In genomic region chr3:117217837-117218236, GRCh38 we compare ENCODE assay signal across 22 cellular contexts.
"Had no signal": no experiment of that assay in that cellular context is flagged by ENCODE, and none has a peak within 500 bp of the region (broad histone marks: within the 10 kb centered on the region; RNA-seq: fewer than 3 reads in every experiment).

No MANE protein-coding gene starts in this region.

- H3K9me3 ChIP-seq: body of pancreas, ovary had no signal

- H3K9me3 Mint-ChIP-seq: activated B cell treated with CpG ODN at 0.5 μM for 24 hours, endodermal cell, memory B cell had no signal

- H3K27me3 ChIP-seq: body of pancreas, hepatocyte, ovary had no signal

- H3K36me3 Mint-ChIP-seq: activated CD4-positive, alpha-beta memory T cell treated with anti-CD3 and anti-CD28 coated beads for 36 hours; memory B cell; naive thymus-derived CD4-positive, alpha-beta T cell had no signal

- H3K4me3 Mint-ChIP-seq: activated B cell treated with CpG ODN at 0.5 μM for 24 hours; activated CD4-positive, alpha-beta memory T cell treated with anti-CD3 and anti-CD28 coated beads for 36 hours; activated naive CD4-positive, alpha-beta T cell treated with anti-CD3 and anti-CD28 coated beads for 36 hours; activated T-helper 17 cell treated with anti-CD3 and anti-CD28 coated beads, Interleukin-2, amount 50 U/mL, for 72 hours; endodermal cell; memory B cell; naive thymus-derived CD4-positive, alpha-beta T cell; stimulated activated naive CD8-positive, alpha-beta T cell treated with anti-CD3 and anti-CD28 coated beads, Interleukin-15, amount 100 ng/mL, for 72 hours had no signal

- H3K36me3 ChIP-seq: ovary had no signal

- H3K79me2 ChIP-seq: hepatocyte had no signal

- FAIRE-seq: colon had no signal

- ATAC-seq: activated T-helper 17 cell treated with anti-CD3 and anti-CD28 coated beads, Interleukin-2, amount 50 U/mL, for 72 hours; left colon; mucosa of descending colon; naive thymus-derived CD4-positive, alpha-beta T cell; sciatic nerve; stimulated activated naive CD8-positive, alpha-beta T cell treated with anti-CD3 and anti-CD28 coated beads, Interleukin-15, amount 100 ng/mL, for 72 hours had no signal

- H3K27me3 Mint-ChIP-seq: activated B cell treated with CpG ODN at 0.5 μM for 24 hours; activated CD4-positive, alpha-beta memory T cell treated with anti-CD3 and anti-CD28 coated beads for 36 hours; activated T-helper 17 cell treated with anti-CD3 and anti-CD28 coated beads, Interleukin-2, amount 50 U/mL, for 72 hours; memory B cell; naive thymus-derived CD4-positive, alpha-beta T cell; stimulated activated naive CD8-positive, alpha-beta T cell treated with anti-CD3 and anti-CD28 coated beads, Interleukin-15, amount 100 ng/mL, for 72 hours had no signal

- DNase-seq: activated B cell treated with CpG ODN at 0.5 μM for 24 hours; activated CD4-positive, alpha-beta memory T cell treated with anti-CD3 and anti-CD28 coated beads for 36 hours; activated CD4-positive, alpha-beta T cell treated with anti-CD3 and anti-CD28 coated beads for 4 hours; activated naive CD4-positive, alpha-beta T cell treated with anti-CD3 and anti-CD28 coated beads for 36 hours; body of pancreas; central memory CD4-positive, alpha-beta T cell; endodermal cell; islet precursor cell; left colon; mucosa of descending colon; naive thymus-derived CD4-positive, alpha-beta T cell; ovary; stimulated activated CD4-positive, alpha-beta T cell treated with anti-CD3 and anti-CD28 coated beads, Interleukin-4, amount 100 ng/mL, for 1 hour; stimulated activated naive CD8-positive, alpha-beta T cell treated with anti-CD3 and anti-CD28 coated beads, Interleukin-15, amount 100 ng/mL, for 72 hours; trophoblast cell had no signal

- H3K4me1 Mint-ChIP-seq: activated B cell treated with CpG ODN at 0.5 μM for 24 hours; activated T-helper 17 cell treated with anti-CD3 and anti-CD28 coated beads, Interleukin-2, amount 50 U/mL, for 72 hours; memory B cell; naive thymus-derived CD4-positive, alpha-beta T cell; stimulated activated naive CD8-positive, alpha-beta T cell treated with anti-CD3 and anti-CD28 coated beads, Interleukin-15, amount 100 ng/mL, for 72 hours had no signal

- H3K27ac ChIP-seq: body of pancreas, epithelial cell of prostate, hepatocyte, ovary had no signal

- H3K27ac Mint-ChIP-seq: activated B cell treated with CpG ODN at 0.5 μM for 24 hours; activated CD4-positive, alpha-beta memory T cell treated with anti-CD3 and anti-CD28 coated beads for 36 hours; activated naive CD4-positive, alpha-beta T cell treated with anti-CD3 and anti-CD28 coated beads for 36 hours; activated T-helper 17 cell treated with anti-CD3 and anti-CD28 coated beads, Interleukin-2, amount 50 U/mL, for 72 hours; endodermal cell; memory B cell; naive thymus-derived CD4-positive, alpha-beta T cell; stimulated activated naive CD8-positive, alpha-beta T cell treated with anti-CD3 and anti-CD28 coated beads, Interleukin-15, amount 100 ng/mL, for 72 hours had no signal

- H3K4me3 ChIP-seq: body of pancreas, hepatocyte, mucosa of descending colon, ovary, smooth muscle cell had no signal

- H3K4me2 ChIP-seq: smooth muscle cell had no signal
